Comparison of ENCODE assay signal across 8 cellular contexts in the genomic region with DNA sequence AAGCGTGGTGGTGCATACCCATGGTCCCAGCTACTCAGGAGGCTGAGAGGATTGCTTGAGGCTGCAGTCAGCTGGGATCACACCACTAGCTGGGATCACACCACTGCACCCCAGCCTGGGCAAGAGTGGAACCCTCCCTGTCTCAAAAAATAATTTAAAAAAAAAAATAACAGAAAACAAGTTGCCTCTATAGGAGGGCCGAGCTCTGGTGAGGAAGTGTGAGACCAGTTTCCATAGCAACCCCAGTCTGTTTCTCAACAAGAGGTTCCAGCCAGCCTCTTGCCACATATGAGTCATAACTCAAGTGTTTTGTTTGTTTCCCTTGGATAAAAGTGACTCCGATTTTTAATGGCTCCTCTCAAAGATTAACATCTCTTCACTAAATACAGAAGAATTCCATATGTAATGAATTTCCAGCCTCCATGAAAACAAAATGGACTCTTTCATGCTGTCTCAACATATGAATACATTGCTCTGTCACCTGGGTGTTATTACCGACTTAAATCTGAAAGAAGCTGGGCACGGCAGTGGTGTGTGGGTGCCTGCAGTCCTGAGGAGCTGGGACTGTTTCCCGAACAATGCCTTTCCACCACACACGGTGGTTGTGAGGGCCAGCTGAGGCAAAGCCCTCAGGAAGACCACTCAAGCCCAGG. TPM values are rescaled to one million over a fixed set of nuclear protein-coding genes. Genes with fewer than 3 reads are reported as not detected.
DNase-seq lines count a peak whose midpoint lies in the region; ATAC-seq and TF ChIP-seq lines count a peak whose summit lies in the region.

No MANE protein-coding gene starts in this region.

- peak; percentile 45 to 49 for DNase-seq in activated CD8-positive, alpha-beta memory T cell treated with anti-CD3 and anti-CD28 coated beads for 1 hour (ENCODE audit: extremely low read depth in 1 of 2, low read depth in 1 of 2)
- DNase-seq in activated CD8-positive, alpha-beta memory T cell treated with anti-CD3 and anti-CD28 coated beads, Interleukin-2, amount 50 U/mL, for 48 hours = no peak
- DNase-seq in NCI-H1092 treated with DMSO at 0.1 percent for 48 hours (lab: John Stamatoyannopoulos, UW) (peak; percentile 70), UCSD-AML1 (lab: John Stamatoyannopoulos, UW; ENCODE audit: unreplicated experiment) (peak; percentile 26), kidney epithelial cell (ENCODE audit: low read depth) (peak; percentile 99)
- DNase-seq in central memory CD4-positive, alpha-beta T cell = peak; percentile 93
- peak; percentile 58 for DNase-seq in stimulated activated CD4-positive, alpha-beta T cell treated with anti-CD3 and anti-CD28 coated beads, Interleukin-15, amount 100 ng/mL, for 24 hours

- no peak overlapping the region for H3K4me3 ChIP-seq in kidney epithelial cell (ENCODE audit: low read depth, low read length)

- H3K36me3 ChIP-seq in kidney epithelial cell (ENCODE audit: control insufficient read depth, insufficient read depth, low read length) = peaks cover 3% of the 10 kb centered on the region

- no peak for TF ChIP-seq CTCF in kidney epithelial cell (IDR thresholded peaks at IDR 0.05; ENCODE audit: insufficient read depth, low read length, poor library complexity, severe bottlenecking)

- H3K27me3 ChIP-seq in kidney epithelial cell (ENCODE audit: control insufficient read depth, insufficient read depth, low read length) = no peaks in the 10 kb centered on the region

- peak; percentile 95 for ATAC-seq in HG02798 (IDR thresholded peaks at IDR 0.05; ENCODE audit: poor library complexity, unreplicated experiment)

RNA-seq across cellular contexts. Expression of a gene that starts 19.7 kb away (rescaled TPM):
- 79.5 and 83.7 TPM in 2 replicates for total RNA-seq in kidney epithelial cell

RNA-seq across cellular contexts. Expression of a gene that starts 19.9 kb away (rescaled TPM):
- total RNA-seq in kidney epithelial cell = 18.4 and 20.7 TPM in 2 replicates

RNA-seq across cellular contexts. Expression of a gene that starts 33.9 kb away (rescaled TPM):
- 34.9 and 35.4 TPM in 2 replicates for total RNA-seq in kidney epithelial cell

RNA-seq across cellular contexts. Expression of a gene that starts 34.1 kb away (rescaled TPM):
- total RNA-seq in kidney epithelial cell = 7.4 and 9.3 TPM in 2 replicates
